8 cellular contexts compared by ENCODE assay signal in the genomic region with DNA sequence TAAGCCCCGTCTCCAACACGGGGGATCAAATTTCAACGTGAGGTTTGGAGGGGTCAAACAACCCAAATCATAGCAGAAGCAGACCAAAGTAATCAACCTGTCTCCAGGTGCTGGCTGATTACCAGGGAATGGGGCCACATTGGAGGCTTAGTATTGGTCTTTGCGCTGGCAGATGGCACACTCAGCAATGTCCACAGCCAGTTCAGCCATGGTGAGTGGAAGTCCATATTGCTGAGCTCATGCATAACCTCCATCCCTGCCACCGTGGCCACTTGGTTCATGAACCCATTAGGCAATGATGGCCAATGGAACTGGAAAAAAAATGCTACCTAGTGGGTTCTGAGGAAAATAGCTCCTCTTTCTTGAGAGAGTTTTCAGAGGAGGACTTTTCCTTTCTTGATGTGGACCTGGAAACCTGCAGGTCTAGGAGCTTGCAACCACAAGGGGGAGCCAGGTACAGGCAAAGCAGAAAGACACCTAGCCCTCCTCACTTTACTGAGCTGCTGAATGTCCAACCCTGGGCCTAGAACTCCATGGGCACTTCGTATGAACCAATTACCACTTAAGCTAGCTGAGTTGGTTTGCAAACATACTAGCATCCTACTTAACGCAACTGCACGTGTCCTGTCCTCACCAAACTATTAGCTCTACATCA.
A peak's percentile ranks its signal among the peaks of the same experiment; 100 is the strongest.
DNase-seq lines count a peak whose midpoint lies in the region; ATAC-seq and TF ChIP-seq lines count a peak whose summit lies in the region.

No MANE protein-coding gene starts in this region.

- BruUV-seq in A673 (replicated peaks; lab: Mats Ljungman, UMichigan), result no TSS peak

- intact Hi-C loops in A673 (cut with micrococcal nuclease; ENCODE audit: unreplicated experiment) (loop anchor here (1.0 kb wide), 2 partner anchors 249 to 444 kb away; no protein-coding TSS in a partner anchor), head of caudate nucleus (cut with DNase I) (no loop called here)

- H3K27me3 ChIP-seq in A673 (replicated peaks; ENCODE audit: insufficient read depth, low read depth, low read length, poor library complexity) (no peaks in the 10 kb centered on the region), OCI-LY3 (ENCODE audit: low read depth, low read length) (no peaks in the 10 kb centered on the region)

- POLR2A ChIA-PET in A673 (lab: Charles Lee; ENCODE audit: low non-redundant PET), result no interaction called here

- H3K4me2 ChIP-seq in OCI-LY3 (ENCODE audit: low read length), result no peak overlapping the region

- in situ Hi-C loops in GM13976 (cut with MboI; ENCODE audit: low sequenced_read_pairs, unreplicated experiment), result loop anchor here (25.0 kb wide), 1 partner anchor 234 kb away; no protein-coding TSS in a partner anchor

- ATAC-seq in HG02973 (IDR thresholded peaks at IDR 0.05; ENCODE audit: unreplicated experiment), result peak; percentile 77

- no peak overlapping the region for H3K27ac ChIP-seq in A673 (ENCODE audit: low read depth, low read length, poor library complexity, severe bottlenecking)
- H3K27ac ChIP-seq in OCI-LY3 (ENCODE audit: low read length), result no peak overlapping the region

- H3K9me3 ChIP-seq in A673 (ENCODE audit: low read depth, low read length, poor library complexity, severe bottlenecking), result no peaks in the 10 kb centered on the region
- no peaks in the 10 kb centered on the region for H3K9me3 ChIP-seq in OCI-LY3 (ENCODE audit: insufficient read depth, low read length)

- H3K36me3 ChIP-seq in A673 (ENCODE audit: insufficient read depth, low read length, poor library complexity, severe bottlenecking) (no peaks in the 10 kb centered on the region), OCI-LY3 (replicated peaks; ENCODE audit: low read depth, low read length) (no peaks in the 10 kb centered on the region)

- no peak overlapping the region for H3K4me3 ChIP-seq in A673 (ENCODE audit: low read depth, low read length, poor library complexity, severe bottlenecking)
- H3K4me3 ChIP-seq in OCI-LY3 (ENCODE audit: low read length), result no peak overlapping the region

- peak; percentile 68 for TF ChIP-seq CTCF in A673 (conservative IDR thresholded peaks at IDR 0.05; ENCODE audit: low read depth, low read length)
- peak; percentile 51 for TF ChIP-seq CTCF in GM13976 (IDR thresholded peaks at IDR 0.05; ENCODE audit: borderline replicate concordance, control extremely low read depth, extremely low read depth, insufficient read depth, missing control alignments)
- TF ChIP-seq CTCF in OCI-LY3 (IDR thresholded peaks at IDR 0.05; ENCODE audit: low read depth, low read length), result peak; percentile 72

- H4K20me1 ChIP-seq in OCI-LY3 (ENCODE audit: insufficient read depth, low read length), result no peaks in the 10 kb centered on the region

- no peaks in the 10 kb centered on the region for H3K79me2 ChIP-seq in OCI-LY3 (ENCODE audit: low read length)

- H3K4me1 ChIP-seq in A673 (ENCODE audit: insufficient read depth, low read length, poor library complexity, severe bottlenecking) (no peaks in the 10 kb centered on the region), OCI-LY3 (ENCODE audit: low read length) (no peaks in the 10 kb centered on the region)

- H2AFZ ChIP-seq in OCI-LY3 (ENCODE audit: low read depth, low read length), result no peak overlapping the region

- no peak overlapping the region for H3K9ac ChIP-seq in OCI-LY3 (ENCODE audit: low read length)

- CTCF ChIA-PET in A673 (lab: Charles Lee), result interaction anchor here (1.2 kb wide), 2 partner anchors 249 to 444 kb away, joined by 10 to 11 read pairs; no protein-coding TSS in a partner anchor

- peak; percentile 41 for DNase-seq in A673 (ENCODE audit: low spot score)
- DNase-seq in GM13976 (ENCODE audit: low spot score), result peak; percentile 45
- peak; percentile 34 for DNase-seq in activated T-helper 1 cell treated with anti-CD3 and anti-CD28 coated beads, Interleukin-2, amount 50 U/mL, for 16 hours (ENCODE audit: low read depth in 1 of 2, low spot score in 1 of 2)
- peak in 39 of 42 donors; percentile 11 to 70 (median 44) for DNase-seq in head of caudate nucleus
- peak; percentile 14 to 59 for DNase-seq in stimulated activated CD4-positive, alpha-beta T cell treated with anti-CD3 and anti-CD28 coated beads, Interleukin-12 subunit alpha, Interleukin-12 subunit beta, amount 100 ng/mL, for 24 hours (ENCODE audit: low read depth in 2 of 2)
- DNase-seq in cerebellar nuclear complex (lab: John Stamatoyannopoulos, UW), result no peak

Comparison
In these comparisons a context has a peak if more than half of its experiments do, and no peak if none do; other contexts are left out.
1. DNase-seq: peak in A673 (single experiment), GM13976 (single experiment), activated T-helper 1 cell treated with anti-CD3 and anti-CD28 coated beads, Interleukin-2, amount 50 U/mL, for 16 hours (2 of 2), head of caudate nucleus (39 of 42) and stimulated activated CD4-positive, alpha-beta T cell treated with anti-CD3 and anti-CD28 coated beads, Interleukin-12 subunit alpha, Interleukin-12 subunit beta, amount 100 ng/mL, for 24 hours (2 of 2); none in cerebellar nuclear complex (0 of 2).
2. Peak in every context shown above with its lines, with median percentiles within 50 percentile points of each other: CTCF ChIP-seq.